In the genomic region with DNA sequence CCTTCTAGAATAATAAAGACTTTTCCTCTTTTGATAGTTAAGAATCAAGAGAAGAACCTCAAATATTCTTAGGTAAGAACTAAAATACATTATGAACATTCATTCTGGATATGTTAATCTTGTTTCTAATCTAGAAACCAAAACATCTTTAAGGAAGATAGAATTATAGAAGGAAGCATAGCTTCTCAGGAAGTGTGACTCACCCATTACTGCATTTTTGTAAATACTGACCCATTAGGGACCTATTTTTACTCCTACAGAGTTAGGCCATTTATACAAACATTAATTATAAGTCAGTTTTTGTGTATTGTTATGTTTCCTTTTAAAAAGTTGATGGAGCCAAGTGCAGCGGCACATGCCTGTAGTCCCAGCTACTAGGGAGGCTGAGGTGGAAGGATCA, we compare ENCODE assay signal across 19 cellular contexts.
DNase-seq lines count a peak whose midpoint lies in the region; ATAC-seq and TF ChIP-seq lines count a peak whose summit lies in the region.
"Had no signal": no experiment of that assay in that cellular context is flagged by ENCODE, and none has a peak within 500 bp of the region (broad histone marks: within the 10 kb centered on the region; RNA-seq: fewer than 3 reads in every experiment).

No MANE protein-coding gene starts in this region.

- H3K27me3 ChIP-seq in ascending aorta (no peaks in the 10 kb centered on the region), gastroesophageal sphincter (no peaks in the 10 kb centered on the region)
- H3K27me3 ChIP-seq: dorsolateral prefrontal cortex, MG63 had no signal

- CTCF ChIA-PET in AG04449 (lab: Yijun Ruan, JAX) = no interaction called here

- H3K4me3 ChIP-seq in AG04449 (ENCODE audit: low read depth, low read length) (no peak overlapping the region), ascending aorta (no peak overlapping the region), gastroesophageal sphincter (no peak overlapping the region)
- H3K4me3 ChIP-seq: dorsolateral prefrontal cortex, GM23338, MG63, prostate gland had no signal

- POLR2A ChIA-PET in AG04449 (lab: Yijun Ruan, JAX) = interaction anchor here (0.7 kb wide), 1 partner anchor 900 kb away, joined by 3 read pairs; no protein-coding TSS in a partner anchor

- no peaks in the 10 kb centered on the region for H3K36me3 Mint-ChIP-seq in HFFc6 (ENCODE audit: low read depth)

- TF ChIP-seq POLR2A in gastroesophageal sphincter (IDR thresholded peaks at IDR 0.05) = no peak

- no peak for TF ChIP-seq CTCF in AG04449 (IDR thresholded peaks at IDR 0.05; ENCODE audit: insufficient read depth, low read length, missing control alignments)
- TF ChIP-seq CTCF in HFFc6 (IDR thresholded peaks at IDR 0.05) = no peak
- TF ChIP-seq CTCF in ascending aorta (IDR thresholded peaks at IDR 0.05) = no peak
- no peak for TF ChIP-seq CTCF in gastroesophageal sphincter (IDR thresholded peaks at IDR 0.05)

- intact Hi-C loops in ascending aorta (cut with DNase I) = loop anchor here (5.0 to 10.0 kb wide), 2 partner anchors 65 to 267 kb away; a partner anchor contains a TSS

- DNase-seq in AG04449 (ENCODE audit: low read depth, low spot score) = peak; percentile 38
- DNase-seq in HFFc6 = peak; percentile 57
- DNase-seq in ascending aorta (ENCODE audit: low spot score in 2 of 2) = no peak
- no peak for DNase-seq in NCI-H2081 treated with DMSO at 0.1 percent for 48 hours (lab: John Stamatoyannopoulos, UW)
- DNase-seq in NCI-H146 (lab: John Stamatoyannopoulos, UW) = no peak
- DNase-seq in T1000 (lab: John Stamatoyannopoulos, UW) = no peak
- DNase-seq: activated CD4-positive, alpha-beta T cell treated with anti-CD3 and anti-CD28 coated beads, Interleukin-2, amount 10 ng/mL, durations not matched to agents 24 days and 14 days; activated T-cell treated with anti-CD3 and anti-CD28 coated beads, Interleukin-2, amount 50 U/mL, for 24 hours; AML-193; dorsolateral prefrontal cortex; kidney; MG63; trophoblast cell had no signal

- no peaks in the 10 kb centered on the region for H3K27me3 Mint-ChIP-seq in HFFc6 (ENCODE audit: insufficient read depth)

- H3K27ac ChIP-seq in ascending aorta = peak overlapping the region; percentile 76 to 81
- peak overlapping the region in 3 of 4 donors; percentile 8 to 36 (median 11) for H3K27ac ChIP-seq in gastroesophageal sphincter
- H3K27ac ChIP-seq: dorsolateral prefrontal cortex, prostate gland had no signal

- H3K9me3 ChIP-seq in ascending aorta (no peaks in the 10 kb centered on the region), gastroesophageal sphincter (no peaks in the 10 kb centered on the region)
- H3K9me3 ChIP-seq: MG63, prostate gland had no signal

- peak overlapping the region; percentile 69 for H3K27ac Mint-ChIP-seq in HFFc6
- H3K27ac Mint-ChIP-seq: activated CD4-positive, alpha-beta T cell treated with anti-CD3 and anti-CD28 coated beads, Interleukin-2, amount 10 ng/mL, durations not matched to agents 24 days and 14 days; activated T-cell treated with anti-CD3 and anti-CD28 coated beads, Interleukin-2, amount 50 U/mL, for 24 hours; GM23338; T-helper 2 cell treated with Interferon-gamma antibody and Interleukin-4, amounts not matched to agents 5 μg/mL and 100 μg/mL, for 36 hours had no signal

- WGBS in gastroesophageal sphincter (ENCODE audit: low coverage in 1 of 2), 2 donors = 50 to 56% methylated on average over 1 of the region's 1 CpG

- H3K9me3 Mint-ChIP-seq in HFFc6 = no peaks in the 10 kb centered on the region
- H3K9me3 Mint-ChIP-seq: activated CD4-positive, alpha-beta T cell treated with anti-CD3 and anti-CD28 coated beads, Interleukin-2, amount 10 ng/mL, durations not matched to agents 24 days and 14 days; activated T-cell treated with anti-CD3 and anti-CD28 coated beads, Interleukin-2, amount 50 U/mL, for 24 hours; GM23338; T-helper 2 cell treated with Interferon-gamma antibody and Interleukin-4, amounts not matched to agents 5 μg/mL and 100 μg/mL, for 36 hours had no signal

- H3K36me3 ChIP-seq in ascending aorta = no peaks in the 10 kb centered on the region
- H3K36me3 ChIP-seq in gastroesophageal sphincter = no peaks in the 10 kb centered on the region
- H3K36me3 ChIP-seq: MG63, prostate gland had no signal

- H3K4me1 ChIP-seq in ascending aorta (peaks cover 0 to 25% of the 10 kb centered on the region in 2 donors), gastroesophageal sphincter (peaks cover 0 to 16% (median 0%) of the 10 kb centered on the region in 3 donors)
- H3K4me1 ChIP-seq: prostate gland had no signal

- H3K4me3 Mint-ChIP-seq in HFFc6 = peak overlapping the region; percentile 66
- H3K4me3 Mint-ChIP-seq: activated CD4-positive, alpha-beta T cell treated with anti-CD3 and anti-CD28 coated beads, Interleukin-2, amount 10 ng/mL, durations not matched to agents 24 days and 14 days; activated T-cell treated with anti-CD3 and anti-CD28 coated beads, Interleukin-2, amount 50 U/mL, for 24 hours; GM23338; T-helper 2 cell treated with Interferon-gamma antibody and Interleukin-4, amounts not matched to agents 5 μg/mL and 100 μg/mL, for 36 hours had no signal

- no peak for ATAC-seq in gastroesophageal sphincter
- ATAC-seq in HG03520 (IDR thresholded peaks at IDR 0.05; ENCODE audit: unreplicated experiment) = no peak
- ATAC-seq: GM23338, Panc1 had no signal

- no peak for TF ChIP-seq EP300 in gastroesophageal sphincter (IDR thresholded peaks at IDR 0.05)

- peaks cover 49% of the 10 kb centered on the region for H3K4me1 Mint-ChIP-seq in HFFc6 (ENCODE audit: low read depth)
- H3K4me1 Mint-ChIP-seq: activated CD4-positive, alpha-beta T cell treated with anti-CD3 and anti-CD28 coated beads, Interleukin-2, amount 10 ng/mL, durations not matched to agents 24 days and 14 days; GM23338 had no signal

Comparison
In these comparisons a context has a peak if more than half of its experiments do, and no peak if none do; other contexts are left out.
1. DNase-seq: peak in AG04449 (single experiment) and HFFc6 (single experiment); none in ascending aorta (0 of 2), NCI-H2081 treated with DMSO at 0.1 percent for 48 hours (single experiment), NCI-H146 (single experiment) and T1000 (single experiment).